In genomic region chr4:3077796-3078195, GRCh38 we compare ENCODE assay signal across 10 cellular contexts. TPM values are rescaled to one million over a fixed set of nuclear protein-coding genes. Genes with fewer than 3 reads are reported as not detected.
DNase-seq lines count a peak whose midpoint lies in the region; ATAC-seq and TF ChIP-seq lines count a peak whose summit lies in the region.
"Had no signal": no experiment of that assay in that cellular context is flagged by ENCODE, and none has a peak within 500 bp of the region (broad histone marks: within the 10 kb centered on the region; RNA-seq: fewer than 3 reads in every experiment).

No MANE protein-coding gene starts in this region.

- POLR2A ChIA-PET in naive thymus-derived CD4-positive, alpha-beta T cell (lab: Charles Lee) = no interaction called here

- H3K27ac ChIP-seq in naive thymus-derived CD4-positive, alpha-beta T cell (ENCODE audit: low read depth, low read length) = no peak overlapping the region
- H3K27ac ChIP-seq in gastrocnemius medialis (no peak overlapping the region), heart left ventricle (no peak overlapping the region)
- H3K27ac ChIP-seq: pancreas had no signal

- no peaks in the 10 kb centered on the region for H3K36me3 ChIP-seq in naive thymus-derived CD4-positive, alpha-beta T cell (ENCODE audit: control insufficient read depth in 2 of 3, insufficient read depth in 3 of 3, low read length in 3 of 3)
- H3K36me3 ChIP-seq in gastrocnemius medialis (no peaks in the 10 kb centered on the region), heart left ventricle (no peaks in the 10 kb centered on the region)
- H3K36me3 ChIP-seq: pancreas had no signal

- ATAC-seq in GM21515 (IDR thresholded peaks at IDR 0.05; ENCODE audit: unreplicated experiment) (peak; percentile 34), gastrocnemius medialis (no peak), heart left ventricle (no peak)
- no peak for ATAC-seq in naive thymus-derived CD4-positive, alpha-beta T cell
- ATAC-seq: pancreas, PC-3 had no signal

- CTCF ChIA-PET in naive thymus-derived CD4-positive, alpha-beta T cell (lab: Charles Lee) = no interaction called here

- H3K27me3 Mint-ChIP-seq in activated T-cell treated with anti-CD3 and anti-CD28 coated beads, Interleukin-2, amount 50 U/mL, for 24 hours = no peaks in the 10 kb centered on the region
- no peaks in the 10 kb centered on the region for H3K27me3 Mint-ChIP-seq in IgD-negative memory B cell
- no peaks in the 10 kb centered on the region for H3K27me3 Mint-ChIP-seq in naive thymus-derived CD4-positive, alpha-beta T cell

- DNase-seq in activated T-cell treated with anti-CD3 and anti-CD28 coated beads, Interleukin-2, amount 50 U/mL, for 24 hours = no peak
- DNase-seq in activated T-cell treated with anti-CD3 and anti-CD28 coated beads, Interleukin-2, amount 50 U/mL, for 1 hour = no peak
- no peak for DNase-seq in naive thymus-derived CD4-positive, alpha-beta T cell
- DNase-seq in gastrocnemius medialis = no peak
- no peak for DNase-seq in effector CD4-positive, alpha-beta T cell
- DNase-seq in heart left ventricle = no peak
- DNase-seq: pancreas, PC-3 had no signal

- WGBS in heart left ventricle, 4 donors = 87 to 92% (median 88%) methylated on average over 2 of the region's 2 CpGs

- H3K9me3 ChIP-seq in naive thymus-derived CD4-positive, alpha-beta T cell (ENCODE audit: control insufficient read depth in 2 of 3, low read length in 3 of 3) = no peaks in the 10 kb centered on the region
- H3K9me3 ChIP-seq in gastrocnemius medialis = no peaks in the 10 kb centered on the region
- H3K9me3 ChIP-seq in heart left ventricle = no peaks in the 10 kb centered on the region
- H3K9me3 ChIP-seq: pancreas had no signal

- intact Hi-C loops in naive thymus-derived CD4-positive, alpha-beta T cell (cut with micrococcal nuclease) = loop anchor here in 1 of 2 donors (10.0 kb wide), 1 partner anchor 233 kb away; the partner anchor contains the start of gene ADD1
- intact Hi-C loops in gastrocnemius medialis (cut with DNase I; ENCODE audit: low total_unique reads) = loop anchor here (10.0 kb wide), 1 partner anchor 1493 kb away; no protein-coding TSS in a partner anchor
- intact Hi-C loops in heart left ventricle (cut with DNase I) = no loop called here

- peak overlapping the region; percentile 16 for H3K4me3 Mint-ChIP-seq in activated T-cell treated with anti-CD3 and anti-CD28 coated beads, Interleukin-2, amount 50 U/mL, for 24 hours
- H3K4me3 Mint-ChIP-seq in IgD-negative memory B cell = peak overlapping the region; percentile 43 to 87 (median 64)
- H3K4me3 Mint-ChIP-seq in naive thymus-derived CD4-positive, alpha-beta T cell = peak overlapping the region in 6 of 10 donors; percentile 8 to 40 (median 32)

- peaks cover 34% of the 10 kb centered on the region for H3K36me3 Mint-ChIP-seq in activated T-cell treated with anti-CD3 and anti-CD28 coated beads, Interleukin-2, amount 50 U/mL, for 24 hours (ENCODE audit: low read depth)
- no peaks in the 10 kb centered on the region for H3K36me3 Mint-ChIP-seq in IgD-negative memory B cell
- peaks cover 0 to 10% (median 7%) of the 10 kb centered on the region in 5 donors for H3K36me3 Mint-ChIP-seq in naive thymus-derived CD4-positive, alpha-beta T cell

- peaks cover 16 to 23% of the 10 kb centered on the region in 2 donors for H3K4me1 ChIP-seq in naive thymus-derived CD4-positive, alpha-beta T cell (ENCODE audit: control insufficient read depth in 2 of 2, insufficient read depth in 2 of 2, low read length in 2 of 2)
- H3K4me1 ChIP-seq in gastrocnemius medialis (peaks cover 19 to 36% of the 10 kb centered on the region in 2 donors), heart left ventricle (peaks cover 0 to 59% (median 24%) of the 10 kb centered on the region in 12 donors)

- peak overlapping the region; percentile 23 for H3K27ac Mint-ChIP-seq in activated T-cell treated with anti-CD3 and anti-CD28 coated beads, Interleukin-2, amount 50 U/mL, for 24 hours
- H3K27ac Mint-ChIP-seq in IgD-negative memory B cell = peak overlapping the region; percentile 36 to 91 (median 57)
- H3K27ac Mint-ChIP-seq in naive thymus-derived CD4-positive, alpha-beta T cell = peak overlapping the region in 1 of 9 donors; percentile 67

- H3K4me3 ChIP-seq in naive thymus-derived CD4-positive, alpha-beta T cell (ENCODE audit: low read length) = no peak overlapping the region
- no peak overlapping the region for H3K4me3 ChIP-seq in gastrocnemius medialis
- no peak overlapping the region for H3K4me3 ChIP-seq in heart left ventricle
- H3K4me3 ChIP-seq: pancreas had no signal

- in situ Hi-C loops in gastrocnemius medialis (cut with MboI; ENCODE audit: low sequenced_read_pairs in 4 of 4) = no loop called here

- TF ChIP-seq POLR2A in gastrocnemius medialis (IDR thresholded peaks at IDR 0.05) (no peak), heart left ventricle (IDR thresholded peaks at IDR 0.05) (no peak)

- H3K27me3 ChIP-seq in naive thymus-derived CD4-positive, alpha-beta T cell (ENCODE audit: control insufficient read depth in 2 of 2, insufficient read depth in 2 of 2, low read length in 2 of 2) = no peaks in the 10 kb centered on the region
- H3K27me3 ChIP-seq in gastrocnemius medialis (no peaks in the 10 kb centered on the region), heart left ventricle (no peaks in the 10 kb centered on the region)
- H3K27me3 ChIP-seq: pancreas had no signal

- no peak for TF ChIP-seq CTCF in gastrocnemius medialis (IDR thresholded peaks at IDR 0.05 in 4 of 5, conservative IDR thresholded peaks at IDR 0.05 in 1 of 5)
- TF ChIP-seq CTCF in heart left ventricle (IDR thresholded peaks at IDR 0.05) = no peak

- peaks cover 55% of the 10 kb centered on the region for H3K4me1 Mint-ChIP-seq in activated T-cell treated with anti-CD3 and anti-CD28 coated beads, Interleukin-2, amount 50 U/mL, for 24 hours (ENCODE audit: low read depth)
- peaks cover 29 to 42% (median 34%) of the 10 kb centered on the region in 3 donors for H3K4me1 Mint-ChIP-seq in IgD-negative memory B cell
- peaks cover 31 to 66% (median 59%) of the 10 kb centered on the region in 7 donors for H3K4me1 Mint-ChIP-seq in naive thymus-derived CD4-positive, alpha-beta T cell

- H3K9me3 Mint-ChIP-seq in activated T-cell treated with anti-CD3 and anti-CD28 coated beads, Interleukin-2, amount 50 U/mL, for 24 hours = no peaks in the 10 kb centered on the region
- H3K9me3 Mint-ChIP-seq in IgD-negative memory B cell = no peaks in the 10 kb centered on the region
- H3K9me3 Mint-ChIP-seq in naive thymus-derived CD4-positive, alpha-beta T cell = no peaks in the 10 kb centered on the region

RNA-seq across cellular contexts. Expression of gene HTT, which starts 3.3 kb away (rescaled TPM):
- polyA plus RNA-seq in IgD-negative memory B cell (10.0 TPM), heart left ventricle (10 to 100 TPM; 13.9 to 16.5 TPM)
- 100 to 1,000 TPM in 1 of 5 experiments, 10 to 100 TPM in 4; 61.4 to 115 (median 72.5) TPM for total RNA-seq in naive thymus-derived CD4-positive, alpha-beta T cell
- 1 to 10 TPM; 2.4 to 5.2 TPM for polyA plus RNA-seq in naive thymus-derived CD4-positive, alpha-beta T cell
- total RNA-seq in gastrocnemius medialis (10 to 100 TPM; 23.5 to 73.0 (median 51.1) TPM), heart left ventricle (100 to 1,000 TPM in 1 of 9 donors, 10 to 100 TPM in 8; 16.1 to 122 (median 33.9) TPM)

RNA-seq across cellular contexts. Expression of gene HTT-AS, which starts 3.5 kb away (rescaled TPM):
- polyA plus RNA-seq in IgD-negative memory B cell (not detected), heart left ventricle (not detected)
- total RNA-seq in naive thymus-derived CD4-positive, alpha-beta T cell = not detected
- polyA plus RNA-seq in naive thymus-derived CD4-positive, alpha-beta T cell = not detected
- total RNA-seq in gastrocnemius medialis (not detected), heart left ventricle (not detected)
- total RNA-seq: pancreas, PC-3 had no signal
- polyA plus RNA-seq: pancreas had no signal
